9 cellular contexts compared by ENCODE assay signal in the genomic region with DNA sequence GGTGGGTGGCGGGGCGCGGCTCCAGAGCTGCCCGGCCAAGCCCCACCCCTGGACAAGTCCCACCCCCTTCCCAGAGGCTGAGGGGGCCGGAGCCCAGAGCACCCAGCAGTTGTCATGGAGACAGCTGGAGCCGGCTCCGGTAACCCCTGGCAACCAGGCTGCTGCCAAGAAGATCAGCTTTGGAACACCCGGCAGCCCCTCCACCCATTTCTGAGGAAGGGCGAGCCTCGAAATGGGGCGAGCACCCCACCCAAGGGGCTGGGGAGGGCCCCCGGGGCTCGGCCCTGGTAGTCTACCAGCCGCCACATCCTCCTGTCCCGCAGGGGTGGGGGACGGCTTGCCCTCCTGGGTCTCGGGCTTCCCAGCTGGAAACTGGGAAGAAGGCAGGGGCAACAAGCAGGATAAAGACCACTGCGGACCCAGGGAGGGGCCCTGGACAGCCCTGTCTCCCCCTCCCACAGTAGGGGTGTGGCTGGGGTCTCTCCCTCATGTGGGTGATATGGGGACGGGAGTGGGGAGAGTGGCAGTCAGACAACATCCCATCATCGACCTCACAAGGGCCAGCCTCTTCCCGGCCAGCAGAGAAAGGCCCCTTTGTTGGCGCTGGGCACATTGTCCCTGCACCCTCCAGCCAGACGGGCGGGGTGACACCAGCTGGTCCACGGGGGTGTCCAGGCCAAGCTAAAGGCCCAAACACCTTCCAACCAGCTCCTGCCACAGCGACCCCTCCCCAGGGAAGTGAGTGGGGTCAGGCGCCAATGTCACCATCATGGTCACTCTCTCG. TPM values are rescaled to one million over a fixed set of nuclear protein-coding genes. Genes with fewer than 3 reads are reported as not detected.
DNase-seq lines count a peak whose midpoint lies in the region; ATAC-seq lines count a peak whose summit lies in the region.
"Had no signal": no experiment of that assay in that cellular context is flagged by ENCODE, and none has a peak within 500 bp of the region (broad histone marks: within the 10 kb centered on the region; RNA-seq: fewer than 3 reads in every experiment).

No MANE protein-coding gene starts in this region.

- H3K4me3 ChIP-seq in adipocyte (ENCODE audit: low read length) (peak overlapping the region; percentile 64), urinary bladder (ENCODE audit: low read depth, low read length) (peak overlapping the region; percentile 39)

- 6% methylated on average over 28 of the region's 28 CpGs for WGBS in urinary bladder

- H3K27me3 ChIP-seq in adipocyte (replicated peaks; ENCODE audit: control insufficient read depth, insufficient read depth, low read length) = peaks cover 12% of the 10 kb centered on the region

- H3K27ac ChIP-seq in urinary bladder (ENCODE audit: low read depth) = no peak overlapping the region

- ATAC-seq in Right ventricle myocardium superior (ENCODE audit: poor library complexity) (peak; percentile 18), Right ventricle myocardium inferior (no peak), GM18519 (IDR thresholded peaks at IDR 0.05; ENCODE audit: low FRiP score, unreplicated experiment) (no peak)

- peak; percentile 49 for DNase-seq in Right ventricle myocardium superior
- no peak for DNase-seq in Right ventricle myocardium inferior (ENCODE audit: missing footprints)
- peak; percentile 31 for DNase-seq in adipocyte (ENCODE audit: low read depth)
- peak; percentile 73 for DNase-seq in iPS-NIHi7 (ENCODE audit: extremely low spot score)
- no peak for DNase-seq in HPDE6-E6E7 (ENCODE audit: extremely low spot score)
- DNase-seq in NCI-H2107 treated with DMSO at 0.1 percent for 48 hours (lab: John Stamatoyannopoulos, UW; ENCODE audit: unreplicated experiment) = no peak
- DNase-seq: NCI-H2107 had no signal

- H3K4me1 ChIP-seq in adipocyte (ENCODE audit: control insufficient read depth, insufficient read depth, low read length) (no peaks in the 10 kb centered on the region), urinary bladder (ENCODE audit: insufficient read depth) (peaks cover 5% of the 10 kb centered on the region)

- peaks cover 5% of the 10 kb centered on the region for H3K36me3 ChIP-seq in adipocyte (ENCODE audit: control insufficient read depth, insufficient read depth, low read length, severe bottlenecking)
- H3K36me3 ChIP-seq in urinary bladder (ENCODE audit: insufficient read depth) = no peaks in the 10 kb centered on the region

- no peaks in the 10 kb centered on the region for H3K9me3 ChIP-seq in adipocyte (ENCODE audit: control insufficient read depth, low read length)

- H3K9ac ChIP-seq in adipocyte (ENCODE audit: low read length) = no peak overlapping the region

- intact Hi-C loops in Right ventricle myocardium superior (cut with DNase I) (no loop called here), Right ventricle myocardium inferior (cut with DNase I) (loop anchor here (10.0 kb wide), 1 partner anchor 90 kb away; no protein-coding TSS in a partner anchor)

RNA-seq across cellular contexts. Expression of gene CERS1, which starts 1.5 kb away (rescaled TPM):
- total RNA-seq in Right ventricle myocardium superior (0.24 TPM), Right ventricle myocardium inferior (0.30 TPM), urinary bladder (7.2 TPM)
- 2.2 TPM for polyA plus RNA-seq in urinary bladder

RNA-seq across cellular contexts. Expression of gene COPE, which starts 24.7 kb away (rescaled TPM):
- total RNA-seq in Right ventricle myocardium superior (121 TPM), Right ventricle myocardium inferior (139 TPM), urinary bladder (47.1 TPM)
- 188 TPM for polyA plus RNA-seq in urinary bladder

RNA-seq across cellular contexts. Expression of gene DDX49, which starts 25.1 kb away (rescaled TPM):
- 19.2 TPM for total RNA-seq in Right ventricle myocardium superior
- 25.6 TPM for total RNA-seq in Right ventricle myocardium inferior
- total RNA-seq in urinary bladder = 22.2 TPM
- 54.0 TPM for polyA plus RNA-seq in urinary bladder

RNA-seq across cellular contexts. Expression of gene HOMER3, which starts 46.6 kb away (rescaled TPM):
- total RNA-seq in Right ventricle myocardium superior = 9.9 TPM
- 15.2 TPM for total RNA-seq in Right ventricle myocardium inferior
- total RNA-seq in urinary bladder = 20.7 TPM
- polyA plus RNA-seq in urinary bladder = 28.4 TPM

Comparison
In these comparisons a context has a peak if more than half of its experiments do, and no peak if none do; other contexts are left out.
1. DNase-seq: peak in Right ventricle myocardium superior (single experiment), adipocyte (single experiment) and iPS-NIHi7 (single experiment); none in Right ventricle myocardium inferior (single experiment), HPDE6-E6E7 (single experiment) and NCI-H2107 treated with DMSO at 0.1 percent for 48 hours (single experiment).